Comparison of ENCODE assay signal across 28 cellular contexts in the genomic region with DNA sequence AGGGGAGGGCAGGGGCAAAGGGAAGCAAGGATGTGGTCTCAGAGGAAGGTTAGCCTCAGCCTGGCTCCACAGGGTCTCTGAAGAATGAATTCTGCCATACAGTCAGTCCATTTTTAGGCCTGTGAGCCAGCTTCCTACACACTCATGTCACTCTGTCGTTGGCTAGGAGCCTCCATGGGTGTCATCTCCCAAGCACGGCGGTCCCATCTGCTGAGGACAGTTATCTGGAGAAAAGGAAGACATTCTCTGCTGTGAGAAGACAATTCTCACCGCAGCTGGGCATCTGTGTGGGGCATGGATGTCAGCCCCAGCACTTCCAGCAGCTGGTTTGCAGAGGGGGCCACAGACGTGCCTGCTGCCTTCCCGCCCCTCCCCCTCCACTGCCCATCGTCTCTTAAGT.
"Had no signal": no experiment of that assay in that cellular context is flagged by ENCODE, and none has a peak within 500 bp of the region (broad histone marks: within the 10 kb centered on the region; RNA-seq: fewer than 3 reads in every experiment).

No MANE protein-coding gene starts in this region.

- H3K4me1 ChIP-seq: adrenal gland, ascending aorta, breast epithelium had no signal

- H3K27me3 ChIP-seq: adrenal gland, ascending aorta, body of pancreas, brain microvascular endothelial cell, cardiac muscle cell had no signal

- H3K4me3 ChIP-seq: adrenal gland, ascending aorta, body of pancreas, breast epithelium, cardiac muscle cell had no signal

- H3K9me3 ChIP-seq: adrenal gland, ascending aorta, body of pancreas, breast epithelium had no signal

- DNase-seq: activated effector memory CD4-positive, alpha-beta T cell treated with anti-CD3 and anti-CD28 coated beads, Interleukin-2, amount 50 U/mL, for 16 hours; activated effector memory CD4-positive, alpha-beta T cell treated with Interleukin-2 at 50 U/mL for 16 hours; activated gamma-delta T cell; activated gamma-delta T cell treated with Interleukin-2 at 50 U/mL for 16 hours; activated naive CD4-positive, alpha-beta T cell; activated naive CD4-positive, alpha-beta T cell treated with anti-CD3 and anti-CD28 coated beads for 36 hours; activated naive CD4-positive, alpha-beta T cell treated with anti-CD3 and anti-CD28 coated beads, Interleukin-2, amount 10 ng/mL, durations not matched to agents 7 days and 5 days; activated naive CD4-positive, alpha-beta T cell treated with anti-CD3 and anti-CD28 coated beads, Interleukin-2, amount 50 U/mL, for 16 hours; activated naive CD4-positive, alpha-beta T cell treated with Interleukin-2 at 50 U/mL for 16 hours; activated naive CD8-positive, alpha-beta T cell treated with anti-CD3 and anti-CD28 coated beads for 36 hours; activated naive CD8-positive, alpha-beta T cell treated with anti-CD3 and anti-CD28 coated beads, Interleukin-2, amount 10 ng/mL, durations not matched to agents 7 days and 5 days; activated naive CD8-positive, alpha-beta T cell treated with anti-CD3 and anti-CD28 coated beads, Interleukin-2, amount 50 U/mL, for 24 hours; activated T-cell treated with anti-CD3 and anti-CD28 coated beads, Interleukin-2, amount 50 U/mL, for 1 hour; activated T-cell treated with anti-CD3 and anti-CD28 coated beads, Interleukin-2, amount 50 U/mL, for 24 hours; activated T-cell treated with anti-CD3 and anti-CD28 coated beads, Interleukin-2, amount 50 U/mL, for 4 hours; activated T-cell treated with anti-CD3 and anti-CD28 coated beads, Interleukin-2, amount 50 U/mL, for 48 hours; activated T-cell treated with anti-CD3 and anti-CD28 coated beads, Interleukin-2, amount 50 U/mL, for 72 hours; adrenal gland; amniotic stem cell; amygdala; aorta; body of pancreas; brain microvascular endothelial cell; central memory CD4-positive, alpha-beta T cell; cerebellar nuclear complex had no signal

- H3K36me3 ChIP-seq: adrenal gland, ascending aorta, brain microvascular endothelial cell, breast epithelium, cardiac muscle cell had no signal

- H3K27ac ChIP-seq: adrenal gland, ascending aorta, body of pancreas, brain microvascular endothelial cell, breast epithelium, cardiac muscle cell had no signal
